33 cellular contexts compared by ENCODE assay signal in genomic region chr20:58676161-58676560, GRCh38.
"Had no signal": no experiment of that assay in that cellular context is flagged by ENCODE, and none has a peak within 500 bp of the region (broad histone marks: within the 10 kb centered on the region; RNA-seq: fewer than 3 reads in every experiment).

No MANE protein-coding gene starts in this region.

- H3K9me3 ChIP-seq: Peyer's patch had no signal

- H3K27ac Mint-ChIP-seq: activated CD4-positive, alpha-beta memory T cell treated with anti-CD3 and anti-CD28 coated beads for 36 hours; activated CD4-positive, alpha-beta T cell treated with anti-CD3 and anti-CD28 coated beads, Interleukin-2, amount 10 ng/mL, durations not matched to agents 7 days and 5 days; activated naive CD8-positive, alpha-beta T cell treated with anti-CD3 and anti-CD28 coated beads for 36 hours; activated T-cell treated with anti-CD3 and anti-CD28 coated beads, Interleukin-2, amount 50 U/mL, for 72 hours; activated T-helper 17 cell treated with anti-CD3 and anti-CD28 coated beads, Interleukin-2, amount 50 U/mL, for 72 hours had no signal

- H3K27me3 ChIP-seq: brain microvascular endothelial cell, Peyer's patch had no signal

- ATAC-seq: activated T-cell treated with anti-CD3 and anti-CD28 coated beads, Interleukin-2, amount 50 U/mL, for 72 hours; activated T-helper 17 cell treated with anti-CD3 and anti-CD28 coated beads, Interleukin-2, amount 50 U/mL, for 72 hours; PC-3; Right ventricle myocardium inferior had no signal

- H3K4me3 Mint-ChIP-seq: activated CD4-positive, alpha-beta memory T cell treated with anti-CD3 and anti-CD28 coated beads for 36 hours; activated CD4-positive, alpha-beta T cell treated with anti-CD3 and anti-CD28 coated beads, Interleukin-2, amount 10 ng/mL, durations not matched to agents 7 days and 5 days; activated naive CD8-positive, alpha-beta T cell treated with anti-CD3 and anti-CD28 coated beads for 36 hours; activated T-cell treated with anti-CD3 and anti-CD28 coated beads, Interleukin-2, amount 50 U/mL, for 72 hours; activated T-helper 17 cell treated with anti-CD3 and anti-CD28 coated beads, Interleukin-2, amount 50 U/mL, for 72 hours had no signal

- H3K4me3 ChIP-seq: Peyer's patch had no signal

- H3K27ac ChIP-seq: brain microvascular endothelial cell, Peyer's patch, WERI-Rb-1 had no signal

- DNase-seq: activated CD4-positive, alpha-beta memory T cell treated with anti-CD3 and anti-CD28 coated beads for 36 hours; activated CD4-positive, alpha-beta T cell treated with anti-CD3 and anti-CD28 coated beads, Interleukin-2, amount 10 ng/mL, durations not matched to agents 7 days and 5 days; activated CD8-positive, alpha-beta memory T cell treated with anti-CD3 and anti-CD28 coated beads, Interleukin-2, amount 50 U/mL, for 4 hours; activated effector memory CD4-positive, alpha-beta T cell treated with anti-CD3 and anti-CD28 coated beads, Interleukin-2, amount 50 U/mL, for 16 hours; activated naive CD4-positive, alpha-beta T cell; activated naive CD4-positive, alpha-beta T cell treated with anti-CD3 and anti-CD28 coated beads, Interleukin-2, amount 50 U/mL, for 16 hours; activated naive CD8-positive, alpha-beta T cell treated with anti-CD3 and anti-CD28 coated beads for 36 hours; activated T-cell treated with anti-CD3 and anti-CD28 coated beads for 4 hours; activated T-cell treated with anti-CD3 and anti-CD28 coated beads, Interleukin-2, amount 50 U/mL, for 72 hours; amniotic stem cell; aorta; brain microvascular endothelial cell; central memory CD4-positive, alpha-beta T cell; Karpas-422; NCI-H1105; NCI-H1436 treated with DMSO at 0.1 percent for 48 hours; NCI-H1694 treated with DMSO at 0.1 percent for 48 hours; NCI-H2029; NCI-H345; NCI-H510A; NCI-H526; NCI-H748 treated with DMSO at 0.1 percent for 48 hours; NK-92 treated with Interleukin-12 subunit alpha and Interleukin-12 subunit beta, amount 100 ng/mL, for 24 hours; PC-3; Peyer's patch; RPMI8226; SW 1271; T-helper 1 cell; T-helper 2 cell; T1000; WERI-Rb-1 had no signal

- H3K27me3 Mint-ChIP-seq: activated CD4-positive, alpha-beta memory T cell treated with anti-CD3 and anti-CD28 coated beads for 36 hours; activated CD4-positive, alpha-beta T cell treated with anti-CD3 and anti-CD28 coated beads, Interleukin-2, amount 10 ng/mL, durations not matched to agents 7 days and 5 days; activated naive CD8-positive, alpha-beta T cell treated with anti-CD3 and anti-CD28 coated beads for 36 hours; activated T-helper 17 cell treated with anti-CD3 and anti-CD28 coated beads, Interleukin-2, amount 50 U/mL, for 72 hours had no signal

- H3K4me1 ChIP-seq: Peyer's patch had no signal

- H3K9me3 Mint-ChIP-seq: activated CD4-positive, alpha-beta memory T cell treated with anti-CD3 and anti-CD28 coated beads for 36 hours; activated CD4-positive, alpha-beta T cell treated with anti-CD3 and anti-CD28 coated beads, Interleukin-2, amount 10 ng/mL, durations not matched to agents 7 days and 5 days; activated naive CD8-positive, alpha-beta T cell treated with anti-CD3 and anti-CD28 coated beads for 36 hours; activated T-cell treated with anti-CD3 and anti-CD28 coated beads, Interleukin-2, amount 50 U/mL, for 72 hours; activated T-helper 17 cell treated with anti-CD3 and anti-CD28 coated beads, Interleukin-2, amount 50 U/mL, for 72 hours had no signal
